In the genomic region with DNA sequence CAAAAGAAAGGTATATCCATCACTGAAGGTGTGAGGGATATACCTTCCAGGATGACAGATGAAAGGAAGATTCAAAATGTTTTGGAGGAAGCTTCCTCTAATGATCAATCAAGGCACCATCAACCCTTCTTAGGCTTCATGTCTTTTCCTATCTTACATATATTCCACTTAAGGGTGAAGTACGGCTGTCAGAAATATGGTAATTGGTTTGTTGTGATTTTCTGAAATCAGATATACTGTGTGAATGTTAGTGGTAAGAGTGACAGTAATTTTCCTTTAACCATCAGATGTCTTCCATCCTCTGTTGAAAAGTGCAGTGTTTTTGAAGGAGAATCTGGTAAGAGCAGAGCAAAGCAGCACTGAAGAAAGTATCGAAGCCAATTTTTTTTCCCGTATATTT, we compare ENCODE assay signal across 3 cellular contexts.
"Had no signal": no experiment of that assay in that cellular context is flagged by ENCODE, and none has a peak within 500 bp of the region (broad histone marks: within the 10 kb centered on the region; RNA-seq: fewer than 3 reads in every experiment).

No MANE protein-coding gene starts in this region.

- DNase-seq: GDM1, GF-D8 had no signal

- ATAC-seq: GM12878 had no signal

- H3K4me3 ChIP-seq: GM12878 had no signal
